Comparison of ENCODE assay signal across 24 cellular contexts in genomic region chr10:130372866-130373265, GRCh38.
"Had no signal": no experiment of that assay in that cellular context is flagged by ENCODE, and none has a peak within 500 bp of the region (broad histone marks: within the 10 kb centered on the region; RNA-seq: fewer than 3 reads in every experiment).

No MANE protein-coding gene starts in this region.

- H3K79me2 ChIP-seq: parathyroid adenoma had no signal

- H3K27ac ChIP-seq: coronary artery, esophagus squamous epithelium, heart right ventricle, neural progenitor cell, parathyroid adenoma, right lobe of liver, thoracic aorta, tibial nerve, upper lobe of left lung, uterus had no signal

- H3K9ac ChIP-seq: neural progenitor cell, parathyroid adenoma had no signal

- H3K27me3 ChIP-seq: neural progenitor cell, right lobe of liver, tibial nerve, upper lobe of left lung, uterus had no signal

- H3K4me2 ChIP-seq: neural progenitor cell had no signal

- H2AFZ ChIP-seq: neural progenitor cell, parathyroid adenoma had no signal

- H3K4me1 ChIP-seq: esophagus squamous epithelium, heart right ventricle, parathyroid adenoma, right lobe of liver, tibial nerve, upper lobe of left lung, uterus had no signal

- H3K9me3 ChIP-seq: right lobe of liver, thoracic aorta, upper lobe of left lung, uterus had no signal

- H3K36me3 ChIP-seq: esophagus squamous epithelium, heart right ventricle, neural progenitor cell, right lobe of liver, thoracic aorta, tibial nerve, upper lobe of left lung, uterus had no signal

- H3K4me3 ChIP-seq: coronary artery, esophagus squamous epithelium, heart right ventricle, lung, neural progenitor cell, right lobe of liver, thoracic aorta, tibial nerve, upper lobe of left lung, uterus had no signal

- DNase-seq: dermis blood vessel endothelial cell; effector memory CD4-positive, alpha-beta T cell; erythroblast; esophagus squamous epithelium; foreskin melanocyte; glutamatergic neuron; heart right ventricle; hypothalamus; immature natural killer cell; islet precursor cell; midbrain; naive thymus-derived CD4-positive, alpha-beta T cell; stimulated activated CD4-positive, alpha-beta T cell treated with anti-CD3 and anti-CD28 coated beads, Interleukin-4, amount 100 ng/mL, for 4 hours; stimulated activated naive CD8-positive, alpha-beta T cell treated with anti-CD3 and anti-CD28 coated beads, Interleukin-15, Interleukin-2, amounts not matched to agents 100 U/mL and 50 U/mL, for 24 hours; uterus had no signal

- FAIRE-seq: endometrium had no signal
